ENCODE assay signal across 1 cellular context in the genomic region with DNA sequence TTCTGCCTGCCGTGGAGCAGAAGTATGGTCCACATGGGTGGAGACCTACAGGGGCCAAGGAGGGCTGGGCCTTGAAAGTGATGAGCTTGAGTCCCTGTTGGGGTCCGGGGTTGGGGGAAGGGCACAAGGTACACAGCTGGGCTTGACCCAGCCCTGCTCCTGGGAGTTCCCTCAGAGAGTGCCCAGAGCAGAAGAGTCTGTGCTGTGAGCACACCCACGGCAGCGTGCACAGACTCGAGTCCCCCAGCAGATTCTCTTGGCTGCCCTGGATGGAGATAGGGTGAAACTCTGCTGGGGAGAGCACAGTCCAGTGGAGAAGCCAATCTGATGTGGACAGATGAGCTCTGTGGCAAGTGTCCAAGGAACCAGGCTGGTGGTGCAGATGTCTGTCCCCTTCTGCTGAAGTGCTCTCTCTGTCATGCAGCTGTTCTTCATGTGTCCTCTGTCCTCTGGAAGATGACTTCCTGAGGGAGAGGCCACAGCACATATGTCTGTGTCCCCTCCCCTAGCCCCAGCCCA.
TF ChIP-seq lines count a peak whose summit lies in the region.

No MANE protein-coding gene starts in this region.

TF ChIP-seq in WTC11, 78 proteins besides CTCF, POLR2A, EP300 and RAD21 (continued from another document):
- TF ChIP-seq, protein P1, sequence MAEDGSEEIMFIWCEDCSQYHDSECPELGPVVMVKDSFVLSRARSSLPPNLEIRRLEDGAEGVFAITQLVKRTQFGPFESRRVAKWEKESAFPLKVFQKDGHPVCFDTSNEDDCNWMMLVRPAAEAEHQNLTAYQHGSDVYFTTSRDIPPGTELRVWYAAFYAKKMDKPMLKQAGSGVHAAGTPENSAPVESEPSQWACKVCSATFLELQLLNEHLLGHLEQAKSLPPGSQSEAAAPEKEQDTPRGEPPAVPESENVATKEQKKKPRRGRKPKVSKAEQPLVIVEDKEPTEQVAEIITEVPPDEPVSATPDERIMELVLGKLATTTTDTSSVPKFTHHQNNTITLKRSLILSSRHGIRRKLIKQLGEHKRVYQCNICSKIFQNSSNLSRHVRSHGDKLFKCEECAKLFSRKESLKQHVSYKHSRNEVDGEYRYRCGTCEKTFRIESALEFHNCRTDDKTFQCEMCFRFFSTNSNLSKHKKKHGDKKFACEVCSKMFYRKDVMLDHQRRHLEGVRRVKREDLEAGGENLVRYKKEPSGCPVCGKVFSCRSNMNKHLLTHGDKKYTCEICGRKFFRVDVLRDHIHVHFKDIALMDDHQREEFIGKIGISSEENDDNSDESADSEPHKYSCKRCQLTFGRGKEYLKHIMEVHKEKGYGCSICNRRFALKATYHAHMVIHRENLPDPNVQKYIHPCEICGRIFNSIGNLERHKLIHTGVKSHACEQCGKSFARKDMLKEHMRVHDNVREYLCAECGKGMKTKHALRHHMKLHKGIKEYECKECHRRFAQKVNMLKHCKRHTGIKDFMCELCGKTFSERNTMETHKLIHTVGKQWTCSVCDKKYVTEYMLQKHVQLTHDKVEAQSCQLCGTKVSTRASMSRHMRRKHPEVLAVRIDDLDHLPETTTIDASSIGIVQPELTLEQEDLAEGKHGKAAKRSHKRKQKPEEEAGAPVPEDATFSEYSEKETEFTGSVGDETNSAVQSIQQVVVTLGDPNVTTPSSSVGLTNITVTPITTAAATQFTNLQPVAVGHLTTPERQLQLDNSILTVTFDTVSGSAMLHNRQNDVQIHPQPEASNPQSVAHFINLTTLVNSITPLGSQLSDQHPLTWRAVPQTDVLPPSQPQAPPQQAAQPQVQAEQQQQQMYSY (CRISPR knock-in tag; IDR thresholded peaks at IDR 0.05): no peak
- TF ChIP-seq ATF3 (CRISPR knock-in tag; conservative IDR thresholded peaks at IDR 0.05): no peak
